32 cellular contexts compared by ENCODE assay signal in the genomic region with DNA sequence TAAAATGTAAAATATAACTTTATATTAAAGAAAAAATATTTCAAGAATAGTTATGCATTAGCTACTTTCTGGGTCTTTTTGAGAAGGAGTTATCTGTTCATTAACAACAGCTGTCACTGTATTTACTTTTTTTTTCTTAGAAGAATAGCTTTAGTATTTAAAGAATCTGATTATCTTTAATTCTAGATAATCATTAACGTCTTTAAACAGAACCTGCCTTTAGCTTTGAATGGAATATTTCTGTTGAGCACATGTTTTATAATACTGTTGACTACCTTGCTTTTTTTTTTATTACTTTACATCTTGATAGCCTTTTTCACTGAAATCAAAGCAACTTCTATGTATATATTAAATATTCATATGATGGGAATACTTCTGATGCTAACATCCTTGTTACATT.
"Had no signal": no experiment of that assay in that cellular context is flagged by ENCODE, and none has a peak within 500 bp of the region (broad histone marks: within the 10 kb centered on the region; RNA-seq: fewer than 3 reads in every experiment).

No MANE protein-coding gene starts in this region.

- FAIRE-seq: bronchial epithelial cell, K562 had no signal

- DNase-seq: activated CD4-positive, alpha-beta memory T cell treated with anti-CD3 and anti-CD28 coated beads, Interleukin-2, amount 10 ng/mL, durations not matched to agents 7 days and 5 days; activated CD4-positive, alpha-beta T cell treated with anti-CD3 and anti-CD28 coated beads for 1 hour; activated CD4-positive, alpha-beta T cell treated with anti-CD3 and anti-CD28 coated beads for 48 hours; activated CD4-positive, CD25-positive, alpha-beta regulatory T cell; activated CD8-positive, alpha-beta memory T cell treated with anti-CD3 and anti-CD28 coated beads for 24 hours; activated CD8-positive, alpha-beta memory T cell treated with anti-CD3 and anti-CD28 coated beads, Interleukin-2, amount 10 ng/mL, durations not matched to agents 7 days and 5 days; activated CD8-positive, alpha-beta memory T cell treated with anti-CD3 and anti-CD28 coated beads, Interleukin-2, amount 50 U/mL, for 48 hours; activated effector memory CD4-positive, alpha-beta T cell treated with Interleukin-2 at 50 U/mL for 16 hours; activated naive CD4-positive, alpha-beta T cell treated with anti-CD3 and anti-CD28 coated beads, Interleukin-2, amount 10 ng/mL, durations not matched to agents 7 days and 5 days; activated naive CD8-positive, alpha-beta T cell treated with anti-CD3 and anti-CD28 coated beads, Interleukin-2, amount 50 U/mL, for 24 hours; activated T-cell treated with anti-CD3 and anti-CD28 coated beads, Interleukin-2, amount 50 U/mL, for 48 hours; anterior cingulate cortex; NCI-H1092 treated with DMSO at 0.1 percent for 48 hours; NCI-H1417; NCI-H146; NCI-H187; NCI-H2029 treated with DMSO at 0.1 percent for 48 hours; NCI-H2107; NCI-H2171; NCI-H510A; NCI-H526; NCI-H748 treated with DMSO at 0.1 percent for 48 hours; NK-92 treated with Interleukin-12 subunit alpha and Interleukin-12 subunit beta, amount 100 ng/mL, for 24 hours; PC-3; Right ventricle myocardium superior; SW 1271; T-helper 1 cell; T-helper 2 cell; T-helper 9 cell; WERI-Rb-1 had no signal

- ATAC-seq: activated CD8-positive, alpha-beta memory T cell treated with anti-CD3 and anti-CD28 coated beads, Interleukin-2, amount 10 ng/mL, durations not matched to agents 7 days and 5 days; activated naive CD8-positive, alpha-beta T cell treated with anti-CD3 and anti-CD28 coated beads, Interleukin-2, amount 50 U/mL, for 24 hours; K562; PC-3 had no signal
